In the genomic region with DNA sequence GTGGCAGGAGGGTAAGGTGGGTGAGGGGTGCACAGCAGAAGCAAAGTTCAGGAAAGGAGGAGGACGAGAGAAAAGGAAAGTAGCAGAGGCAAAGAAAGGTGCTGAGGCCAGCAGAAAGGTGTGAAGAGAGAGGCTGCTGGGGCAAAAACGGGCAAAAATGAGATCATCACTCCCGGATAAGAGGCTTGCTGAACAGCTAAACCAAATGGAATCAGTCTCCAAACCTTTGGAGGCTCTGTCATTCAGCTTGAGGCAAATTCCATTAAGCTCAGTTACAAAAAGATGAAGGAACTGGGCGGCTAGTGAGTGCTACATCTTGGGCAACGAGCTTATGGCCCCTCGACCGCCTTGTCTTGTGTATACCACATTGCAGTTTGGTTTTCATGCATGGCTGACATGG, we compare ENCODE assay signal across 1 cellular context.
TF ChIP-seq lines count a peak whose summit lies in the region.

No MANE protein-coding gene starts in this region.

TF ChIP-seq in H1, 55 proteins besides CTCF, POLR2A, EP300 and RAD21 (continued from another document):
- no peak for TF ChIP-seq YY1 (IDR thresholded peaks at IDR 0.05; ENCODE audit: low read depth, low read length)
- TF ChIP-seq SUZ12 (IDR thresholded peaks at IDR 0.05; ENCODE audit: low read length) = no peak
- TF ChIP-seq BACH1 (IDR thresholded peaks at IDR 0.05; ENCODE audit: low read length) = no peak
- no peak for TF ChIP-seq RNF2 (IDR thresholded peaks at IDR 0.05; ENCODE audit: borderline replicate concordance, low read depth, low read length, missing control alignments, poor library complexity, severe bottlenecking)
- no peak for TF ChIP-seq KDM1A (IDR thresholded peaks at IDR 0.05; ENCODE audit: borderline replicate concordance, low read length)
- TF ChIP-seq RXRA (IDR thresholded peaks at IDR 0.05; ENCODE audit: insufficient read depth, low read depth, low read length) = no peak
- no peak for TF ChIP-seq CHD2 (IDR thresholded peaks at IDR 0.05; ENCODE audit: low read length)
- TF ChIP-seq BRCA1 (IDR thresholded peaks at IDR 0.05; ENCODE audit: low read depth, low read length) = no peak
- TF ChIP-seq TAF1 (IDR thresholded peaks at IDR 0.05; ENCODE audit: low read depth, low read length) = no peak
- no peak for TF ChIP-seq SP2 (IDR thresholded peaks at IDR 0.05; ENCODE audit: low read length)
- no peak for TF ChIP-seq SAP30 (IDR thresholded peaks at IDR 0.05; ENCODE audit: insufficient read depth, insufficient replicate concordance, low read length)
- TF ChIP-seq TCF12 (IDR thresholded peaks at IDR 0.05; ENCODE audit: low read depth, low read length) = no peak
- no peak for TF ChIP-seq SIN3A (conservative IDR thresholded peaks at IDR 0.05 in 1 of 2, IDR thresholded peaks at IDR 0.05 in 1 of 2; ENCODE audit: low read depth in 1 of 2, low read length in 2 of 2)
- no peak for TF ChIP-seq GTF2F1 (IDR thresholded peaks at IDR 0.05; ENCODE audit: borderline replicate concordance, low read depth, low read length)
